ENCODE assay signal across 11 cellular contexts in the genomic region with DNA sequence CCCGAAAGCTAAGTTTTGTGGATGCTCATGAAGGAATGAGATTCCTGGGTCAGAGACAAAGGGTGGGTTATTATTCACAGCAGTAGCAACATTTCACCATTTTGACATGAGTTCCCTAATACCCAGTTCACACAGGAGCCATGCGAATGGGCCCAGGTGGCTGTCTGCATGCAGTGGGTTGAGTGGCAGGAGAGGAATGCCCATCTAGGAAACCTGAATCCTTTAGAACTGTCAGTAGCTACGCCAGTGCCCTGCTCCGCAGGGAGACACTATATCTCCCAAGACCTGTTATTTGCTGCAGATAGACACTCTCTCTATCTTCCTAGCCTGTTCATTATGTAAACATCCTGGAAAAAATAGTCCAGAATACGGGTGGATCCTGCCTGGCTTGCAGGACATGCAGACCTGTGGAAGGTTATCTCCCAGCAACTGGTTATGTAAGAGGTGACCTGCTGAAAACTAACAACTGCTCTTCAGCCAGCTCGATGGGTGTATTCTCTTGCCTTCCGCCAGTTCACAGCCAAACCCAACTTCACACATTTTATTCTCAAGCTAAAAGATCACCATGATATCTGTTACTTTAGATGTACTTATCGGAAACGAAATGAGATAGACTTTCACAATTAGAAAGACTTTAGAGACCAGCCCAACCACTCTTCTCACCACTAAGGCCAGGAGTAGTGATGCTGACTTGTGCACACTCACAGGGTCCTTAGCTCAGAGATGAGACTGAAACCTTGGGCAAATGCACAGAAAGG. TPM values are rescaled to one million over a fixed set of nuclear protein-coding genes. Genes with fewer than 3 reads are reported as not detected.
DNase-seq lines count a peak whose midpoint lies in the region; ATAC-seq, FAIRE-seq and TF ChIP-seq lines count a peak whose summit lies in the region.
"Had no signal": no experiment of that assay in that cellular context is flagged by ENCODE, and none has a peak within 500 bp of the region (broad histone marks: within the 10 kb centered on the region; RNA-seq: fewer than 3 reads in every experiment).

No MANE protein-coding gene starts in this region.

- no peaks in the 10 kb centered on the region for H3K27me3 Mint-ChIP-seq in activated T-helper 17 cell treated with anti-CD3 and anti-CD28 coated beads, Interleukin-2, amount 50 U/mL, for 72 hours
- H3K27me3 Mint-ChIP-seq in osteocyte (ENCODE audit: unreplicated experiment), result no peaks in the 10 kb centered on the region

- TF ChIP-seq CTCF in C4-2B (conservative IDR thresholded peaks at IDR 0.05) (no peak), D721Med (IDR thresholded peaks at IDR 0.05; ENCODE audit: insufficient read depth, missing control alignments) (no peak), osteocyte (IDR thresholded peaks at IDR 0.05) (no peak)

- peak overlapping the region; percentile 62 for H3K4me3 Mint-ChIP-seq in activated T-helper 17 cell treated with anti-CD3 and anti-CD28 coated beads, Interleukin-2, amount 50 U/mL, for 72 hours
- H3K4me3 Mint-ChIP-seq in osteocyte (ENCODE audit: unreplicated experiment), result no peak overlapping the region

- H3K27ac ChIP-seq in C4-2B, result peak overlapping the region; percentile 61

- peak; percentile 66 for ATAC-seq in activated T-helper 17 cell treated with anti-CD3 and anti-CD28 coated beads, Interleukin-2, amount 50 U/mL, for 72 hours (replicated peaks)
- ATAC-seq in GM18498 (IDR thresholded peaks at IDR 0.05; ENCODE audit: unreplicated experiment) (no peak), GM21526 (IDR thresholded peaks at IDR 0.05; ENCODE audit: low FRiP score, unreplicated experiment) (no peak)

- H3K9me3 Mint-ChIP-seq in activated T-helper 17 cell treated with anti-CD3 and anti-CD28 coated beads, Interleukin-2, amount 50 U/mL, for 72 hours, result no peaks in the 10 kb centered on the region
- no peaks in the 10 kb centered on the region for H3K9me3 Mint-ChIP-seq in osteocyte (ENCODE audit: unreplicated experiment)

- FAIRE-seq in D721Med (lab: Jason Lieb, UNC), result peak; percentile 21

- peaks cover 69% of the 10 kb centered on the region for H3K36me3 Mint-ChIP-seq in activated T-helper 17 cell treated with anti-CD3 and anti-CD28 coated beads, Interleukin-2, amount 50 U/mL, for 72 hours (ENCODE audit: low read depth)
- peaks cover 3% of the 10 kb centered on the region for H3K36me3 Mint-ChIP-seq in osteocyte (ENCODE audit: unreplicated experiment)

- H3K27ac Mint-ChIP-seq in activated T-helper 17 cell treated with anti-CD3 and anti-CD28 coated beads, Interleukin-2, amount 50 U/mL, for 72 hours, result peak overlapping the region; percentile 82
- peak overlapping the region; percentile 57 for H3K27ac Mint-ChIP-seq in osteocyte (ENCODE audit: unreplicated experiment)

- no peak for DNase-seq in D721Med (ENCODE audit: insufficient read length, low spot score)
- DNase-seq in osteocyte (ENCODE audit: extremely low spot score, unreplicated experiment), result no peak
- DNase-seq in NAMALWA (ENCODE audit: low spot score), result no peak
- DNase-seq: activated effector memory CD4-positive, alpha-beta T cell treated with anti-CD3 and anti-CD28 coated beads, Interleukin-2, amount 50 U/mL, for 16 hours; Caco-2; cerebellar nuclear complex; erythroblast had no signal

- H3K4me1 Mint-ChIP-seq in activated T-helper 17 cell treated with anti-CD3 and anti-CD28 coated beads, Interleukin-2, amount 50 U/mL, for 72 hours, result peaks cover 64% of the 10 kb centered on the region
- H3K4me1 Mint-ChIP-seq in osteocyte (ENCODE audit: unreplicated experiment), result peaks cover 67% of the 10 kb centered on the region

RNA-seq across cellular contexts. Expression of gene MBP, which starts 59.1 kb away (rescaled TPM):
- total RNA-seq in activated T-helper 17 cell treated with anti-CD3 and anti-CD28 coated beads, Interleukin-2, amount 50 U/mL, for 72 hours, result 10 to 100 TPM; 55.7 to 66.5 TPM
- total RNA-seq in osteocyte, result 13.8 and 18.6 TPM in 2 replicates
